In genomic region chr15:57849332-57849731, GRCh38 we compare ENCODE assay signal across 22 cellular contexts.
"Had no signal": no experiment of that assay in that cellular context is flagged by ENCODE, and none has a peak within 500 bp of the region (broad histone marks: within the 10 kb centered on the region; RNA-seq: fewer than 3 reads in every experiment).

No MANE protein-coding gene starts in this region.

- H3K4me1 Mint-ChIP-seq: immature natural killer cell, natural killer cell had no signal

- H3K4me2 ChIP-seq: hepatocyte had no signal

- H3K27ac Mint-ChIP-seq: activated naive CD4-positive, alpha-beta T cell treated with anti-CD3 and anti-CD28 coated beads, Interleukin-2, amount 10 ng/mL, durations not matched to agents 7 days and 5 days; activated T-cell treated with anti-CD3 and anti-CD28 coated beads, Interleukin-2, amount 50 U/mL, for 24 hours; dendritic cell treated with granulocyte-macrophage colony-stimulating factor and Interleukin-4, amounts not matched to agents 40 ng/mL and 50 ng/mL, for 4 days; immature natural killer cell; natural killer cell; stimulated activated naive CD8-positive, alpha-beta T cell treated with anti-CD3 and anti-CD28 coated beads, Interleukin-15, Interleukin-2, amounts not matched to agents 100 ng/mL and 50 ng/mL, for 24 hours had no signal

- H3K27ac ChIP-seq: body of pancreas, hepatocyte, left lung, prostate gland, right atrium auricular region, suprapubic skin, transverse colon, uterus, VCaP had no signal

- ATAC-seq: body of pancreas, left lung, natural killer cell had no signal

- H3K27me3 ChIP-seq: body of pancreas, right atrium auricular region, suprapubic skin, transverse colon, uterus had no signal

- H3K36me3 Mint-ChIP-seq: activated naive CD4-positive, alpha-beta T cell treated with anti-CD3 and anti-CD28 coated beads, Interleukin-2, amount 10 ng/mL, durations not matched to agents 7 days and 5 days; immature natural killer cell; natural killer cell had no signal

- H3K9me3 ChIP-seq: body of pancreas, left lung, prostate gland, right atrium auricular region, suprapubic skin, transverse colon, uterus had no signal

- DNase-seq: activated CD4-positive, CD25-positive, alpha-beta regulatory T cell treated with anti-CD3 and anti-CD28 coated beads, Interleukin-2, amount 50 U/mL, for 72 hours; activated effector memory CD4-positive, alpha-beta T cell treated with anti-CD3 and anti-CD28 coated beads, Interleukin-2, amount 50 U/mL, for 16 hours; activated naive CD4-positive, alpha-beta T cell treated with anti-CD3 and anti-CD28 coated beads, Interleukin-2, amount 10 ng/mL, durations not matched to agents 7 days and 5 days; activated T-cell treated with anti-CD3 and anti-CD28 coated beads, Interleukin-2, amount 50 U/mL, for 24 hours; anterior cingulate cortex; body of pancreas; effector CD4-positive, alpha-beta T cell; foreskin melanocyte; immature natural killer cell; left lung; natural killer cell; stimulated activated CD4-positive, alpha-beta T cell treated with anti-CD3 and anti-CD28 coated beads, Interleukin-4, amount 100 ng/mL, for 24 hours; transverse colon; uterus had no signal

- H2AFZ ChIP-seq: hepatocyte had no signal

- H3K4me3 Mint-ChIP-seq: activated naive CD4-positive, alpha-beta T cell treated with anti-CD3 and anti-CD28 coated beads, Interleukin-2, amount 10 ng/mL, durations not matched to agents 7 days and 5 days; activated T-cell treated with anti-CD3 and anti-CD28 coated beads, Interleukin-2, amount 50 U/mL, for 24 hours; dendritic cell treated with granulocyte-macrophage colony-stimulating factor and Interleukin-4, amounts not matched to agents 40 ng/mL and 50 ng/mL, for 4 days; immature natural killer cell; natural killer cell; stimulated activated naive CD8-positive, alpha-beta T cell treated with anti-CD3 and anti-CD28 coated beads, Interleukin-15, Interleukin-2, amounts not matched to agents 100 ng/mL and 50 ng/mL, for 24 hours had no signal

- H3K4me3 ChIP-seq: body of pancreas, hepatocyte, left lung, lung, prostate gland, right atrium auricular region, suprapubic skin, transverse colon, uterus had no signal

- H3K4me1 ChIP-seq: body of pancreas, left lung, prostate gland, right atrium auricular region, suprapubic skin, transverse colon, uterus had no signal

- H3K79me2 ChIP-seq: hepatocyte had no signal

- H3K9me3 Mint-ChIP-seq: activated naive CD4-positive, alpha-beta T cell treated with anti-CD3 and anti-CD28 coated beads, Interleukin-2, amount 10 ng/mL, durations not matched to agents 7 days and 5 days; activated T-cell treated with anti-CD3 and anti-CD28 coated beads, Interleukin-2, amount 50 U/mL, for 24 hours; dendritic cell treated with granulocyte-macrophage colony-stimulating factor and Interleukin-4, amounts not matched to agents 40 ng/mL and 50 ng/mL, for 4 days; immature natural killer cell; natural killer cell; stimulated activated naive CD8-positive, alpha-beta T cell treated with anti-CD3 and anti-CD28 coated beads, Interleukin-15, Interleukin-2, amounts not matched to agents 100 ng/mL and 50 ng/mL, for 24 hours had no signal
